ENCODE assay signal across 31 cellular contexts in the genomic region with DNA sequence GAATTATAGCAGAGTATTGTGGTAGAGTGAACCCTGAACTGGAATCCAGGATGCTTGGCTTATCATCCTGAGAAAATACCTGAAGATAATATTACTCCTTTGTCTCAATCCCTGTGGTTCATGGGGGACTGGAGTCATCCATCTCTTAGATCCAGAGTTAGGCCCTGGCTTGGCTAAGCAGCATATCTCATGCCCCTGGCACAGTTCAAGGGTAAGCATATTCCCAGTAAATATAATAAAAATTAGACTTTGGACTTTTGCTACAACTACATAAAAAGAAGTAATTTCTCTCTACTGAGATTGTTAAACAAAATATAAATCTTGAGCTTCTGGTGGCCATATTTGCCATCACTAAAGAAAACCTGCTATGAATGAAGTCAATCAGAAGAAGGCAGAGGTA.
"Had no signal": no experiment of that assay in that cellular context is flagged by ENCODE, and none has a peak within 500 bp of the region (broad histone marks: within the 10 kb centered on the region; RNA-seq: fewer than 3 reads in every experiment).

No MANE protein-coding gene starts in this region.

- H3K4me1 ChIP-seq: neural progenitor cell, parathyroid adenoma, psoas muscle, right lobe of liver, spleen, suprapubic skin, testis, tibial artery, upper lobe of right lung, uterus had no signal

- H3K9ac ChIP-seq: neural progenitor cell, parathyroid adenoma had no signal

- H3K27ac ChIP-seq: neural progenitor cell, ovary, parathyroid adenoma, psoas muscle, right lobe of liver, sigmoid colon, spleen, suprapubic skin, testis, tibial artery, transverse colon, upper lobe of right lung, uterus had no signal

- H3K27me3 ChIP-seq: neural progenitor cell, ovary, right lobe of liver, sigmoid colon, spleen, suprapubic skin, testis, tibial artery, transverse colon, upper lobe of right lung, uterus had no signal

- H3K27ac Mint-ChIP-seq: natural killer cell; nephron; neural progenitor cell; progenitor cell of endocrine pancreas; stimulated activated memory B cell treated with anti-CD40 and anti-IgM and Interleukin-4, amounts not matched to agents 10 μg/mL and 1 μg/mL and 100 μg/mL, for 72 hours; stimulated activated naive CD8-positive, alpha-beta T cell treated with anti-CD3 and anti-CD28 coated beads, Interleukin-15, amount 100 ng/mL, for 72 hours; type B pancreatic cell had no signal

- H3K79me2 ChIP-seq: parathyroid adenoma had no signal

- H2AFZ ChIP-seq: neural progenitor cell, parathyroid adenoma had no signal

- H3K4me3 ChIP-seq: neural progenitor cell, ovary, psoas muscle, right lobe of liver, sigmoid colon, smooth muscle cell, spleen, suprapubic skin, testis, tibial artery, transverse colon, upper lobe of right lung, uterus had no signal

- H3K36me3 ChIP-seq: neural progenitor cell, ovary, right lobe of liver, sigmoid colon, spleen, suprapubic skin, tibial artery, transverse colon, upper lobe of right lung, uterus had no signal

- DNase-seq: natural killer cell; occipital lobe; ovary; posterior cingulate gyrus; psoas muscle; right cardiac atrium; right lobe of liver; sigmoid colon; spleen; stimulated activated CD4-positive, alpha-beta T cell treated with anti-CD3 and anti-CD28 coated beads, Interleukin-12 subunit alpha, Interleukin-12 subunit beta, amount 100 ng/mL, for 4 hours; stimulated activated CD4-positive, alpha-beta T cell treated with anti-CD3 and anti-CD28 coated beads, Interleukin-1b, Interleukin-23, amount 100 ng/mL, for 48 hours; stimulated activated CD4-positive, alpha-beta T cell treated with anti-CD3 and anti-CD28 coated beads, Interleukin-4, amount 100 ng/mL, for 1 hour; stimulated activated CD4-positive, alpha-beta T cell treated with anti-CD3 and anti-CD28 coated beads, Interleukin-4, amount 100 ng/mL, for 4 hours; stimulated activated CD8-positive, alpha-beta memory T cell treated with anti-CD3 and anti-CD28 coated beads, Interleukin-4, amount 100 ng/mL, for 48 hours; stimulated activated naive CD4-positive, alpha-beta T cell; stimulated activated naive CD8-positive, alpha-beta T cell treated with anti-CD3 and anti-CD28 coated beads, Interleukin-15, amount 100 ng/mL, for 72 hours; stimulated activated naive CD8-positive, alpha-beta T cell treated with anti-CD3 and anti-CD28 coated beads, Interleukin-15, Interleukin-2, amounts not matched to agents 100 U/mL and 50 U/mL, for 24 hours; substantia nigra; testis; tibial artery; transverse colon; upper lobe of right lung; uterus had no signal

- H3K4me3 Mint-ChIP-seq: natural killer cell; nephron; neural progenitor cell; stimulated activated memory B cell treated with anti-CD40 and anti-IgM and Interleukin-4, amounts not matched to agents 10 μg/mL and 1 μg/mL and 100 μg/mL, for 72 hours; stimulated activated naive CD8-positive, alpha-beta T cell treated with anti-CD3 and anti-CD28 coated beads, Interleukin-15, amount 100 ng/mL, for 72 hours; type B pancreatic cell had no signal

- H3K9me3 Mint-ChIP-seq: natural killer cell; nephron; neural progenitor cell; stimulated activated naive CD8-positive, alpha-beta T cell treated with anti-CD3 and anti-CD28 coated beads, Interleukin-15, amount 100 ng/mL, for 72 hours; type B pancreatic cell had no signal

- ATAC-seq: natural killer cell; psoas muscle; right cardiac atrium; right lobe of liver; stimulated activated memory B cell treated with anti-CD40 and anti-IgM and Interleukin-4, amounts not matched to agents 10 μg/mL and 1 μg/mL and 100 μg/mL, for 72 hours; stimulated activated naive CD8-positive, alpha-beta T cell treated with anti-CD3 and anti-CD28 coated beads, Interleukin-15, amount 100 ng/mL, for 72 hours; stimulated activated naive CD8-positive, alpha-beta T cell treated with anti-CD3 and anti-CD28 coated beads, Interleukin-15, Interleukin-2, amounts not matched to agents 100 U/mL and 50 U/mL, for 24 hours; upper lobe of right lung had no signal

- H3K4me2 ChIP-seq: neural progenitor cell, smooth muscle cell had no signal

- H3K36me3 Mint-ChIP-seq: natural killer cell; neural progenitor cell; stimulated activated memory B cell treated with anti-CD40 and anti-IgM and Interleukin-4, amounts not matched to agents 10 μg/mL and 1 μg/mL and 100 μg/mL, for 72 hours; type B pancreatic cell had no signal

- H3K4me1 Mint-ChIP-seq: natural killer cell; neural progenitor cell; stimulated activated memory B cell treated with anti-CD40 and anti-IgM and Interleukin-4, amounts not matched to agents 10 μg/mL and 1 μg/mL and 100 μg/mL, for 72 hours; stimulated activated naive CD8-positive, alpha-beta T cell treated with anti-CD3 and anti-CD28 coated beads, Interleukin-15, amount 100 ng/mL, for 72 hours had no signal

- H3K9me3 ChIP-seq: ovary, psoas muscle, right lobe of liver, sigmoid colon, spleen, suprapubic skin, testis, tibial artery, transverse colon, upper lobe of right lung, uterus had no signal

- H3K27me3 Mint-ChIP-seq: progenitor cell of endocrine pancreas; stimulated activated memory B cell treated with anti-CD40 and anti-IgM and Interleukin-4, amounts not matched to agents 10 μg/mL and 1 μg/mL and 100 μg/mL, for 72 hours; stimulated activated naive CD8-positive, alpha-beta T cell treated with anti-CD3 and anti-CD28 coated beads, Interleukin-15, amount 100 ng/mL, for 72 hours; type B pancreatic cell had no signal
